In the genomic region with DNA sequence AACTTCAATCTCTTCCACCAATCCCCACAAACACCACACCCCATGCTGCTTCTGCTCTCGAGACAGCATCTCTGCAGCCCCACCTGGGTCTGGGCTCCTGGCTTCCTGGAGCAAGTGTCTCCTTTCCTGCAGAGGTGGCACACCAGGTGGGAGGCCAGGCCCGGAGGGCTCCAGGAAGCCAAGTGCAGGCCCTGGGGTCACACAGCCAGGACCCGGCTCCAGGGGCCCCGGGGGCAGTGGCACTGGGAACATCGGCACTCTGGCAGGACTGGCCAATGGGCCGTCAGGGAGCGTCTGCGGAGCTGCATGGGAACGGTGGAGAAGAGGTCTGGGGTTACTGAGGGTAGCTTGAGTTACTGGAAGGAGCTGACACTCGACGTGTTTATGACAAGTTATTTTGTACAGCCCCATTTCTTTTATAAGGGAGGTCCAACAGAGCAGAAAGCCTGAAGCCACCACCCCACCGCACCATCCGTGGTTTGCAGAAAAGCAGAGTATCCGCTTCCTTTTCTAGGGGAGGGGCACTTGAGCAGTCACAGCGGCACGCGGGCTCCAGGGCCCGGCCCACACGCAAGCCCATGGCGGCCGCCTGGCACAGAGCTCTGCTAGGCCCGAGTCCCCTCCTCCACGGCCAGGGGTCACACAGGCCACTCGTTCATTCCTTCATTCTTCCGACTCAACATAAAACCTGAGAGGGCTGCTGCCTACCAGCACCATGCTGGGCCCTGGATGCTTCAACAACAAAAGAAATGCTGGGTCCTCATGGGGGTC, we compare ENCODE assay signal across 19 cellular contexts. TPM values are rescaled to one million over a fixed set of nuclear protein-coding genes. Genes with fewer than 3 reads are reported as not detected.
DNase-seq lines count a peak whose midpoint lies in the region; ATAC-seq and TF ChIP-seq lines count a peak whose summit lies in the region.
"Had no signal": no experiment of that assay in that cellular context is flagged by ENCODE, and none has a peak within 500 bp of the region (broad histone marks: within the 10 kb centered on the region; RNA-seq: fewer than 3 reads in every experiment).

No MANE protein-coding gene starts in this region.

- no peak overlapping the region for H3K27ac ChIP-seq in RWPE2 (ENCODE audit: poor library complexity, severe bottlenecking)
- H3K27ac ChIP-seq: 22Rv1 had no signal

- H3K36me3 ChIP-seq in RWPE2 (ENCODE audit: low read depth), result peaks cover 92% of the 10 kb centered on the region

- no peaks in the 10 kb centered on the region for H3K9me3 Mint-ChIP-seq in activated naive CD4-positive, alpha-beta T cell treated with anti-CD3 and anti-CD28 coated beads, Interleukin-2, amount 50 U/mL, for 72 hours
- no peaks in the 10 kb centered on the region for H3K9me3 Mint-ChIP-seq in activated naive CD4-positive, alpha-beta T cell treated with anti-CD3 and anti-CD28 coated beads for 36 hours
- no peaks in the 10 kb centered on the region for H3K9me3 Mint-ChIP-seq in endothelial cell (ENCODE audit: unreplicated experiment)
- no peaks in the 10 kb centered on the region for H3K9me3 Mint-ChIP-seq in nephron progenitor cell
- H3K9me3 Mint-ChIP-seq in activated CD4-positive, alpha-beta memory T cell treated with anti-CD3 and anti-CD28 coated beads for 36 hours, result no peaks in the 10 kb centered on the region
- H3K9me3 Mint-ChIP-seq: CD8-positive, alpha-beta T cell had no signal

- H3K9me3 ChIP-seq in RWPE2 (ENCODE audit: severe bottlenecking), result no peaks in the 10 kb centered on the region

- no peaks in the 10 kb centered on the region for H3K4me1 Mint-ChIP-seq in activated naive CD4-positive, alpha-beta T cell treated with anti-CD3 and anti-CD28 coated beads for 36 hours (ENCODE audit: low read depth)
- no peaks in the 10 kb centered on the region for H3K4me1 Mint-ChIP-seq in endothelial cell (ENCODE audit: unreplicated experiment)
- H3K4me1 Mint-ChIP-seq in nephron progenitor cell, result no peaks in the 10 kb centered on the region
- no peaks in the 10 kb centered on the region for H3K4me1 Mint-ChIP-seq in activated CD4-positive, alpha-beta memory T cell treated with anti-CD3 and anti-CD28 coated beads for 36 hours (ENCODE audit: low read depth)
- H3K4me1 Mint-ChIP-seq: GM23338 had no signal

- DNase-seq in activated naive CD4-positive, alpha-beta T cell treated with anti-CD3 and anti-CD28 coated beads, Interleukin-2, amount 50 U/mL, for 72 hours (ENCODE audit: low spot score in 2 of 2), result no peak
- DNase-seq in activated naive CD4-positive, alpha-beta T cell treated with anti-CD3 and anti-CD28 coated beads for 36 hours, result no peak
- DNase-seq in RWPE2 (ENCODE audit: low spot score), result peak; percentile 60
- no peak for DNase-seq in endothelial cell (ENCODE audit: low spot score)
- DNase-seq in nephron progenitor cell, result no peak
- DNase-seq in HCEC 1CT, result no peak
- DNase-seq in activated CD4-positive, alpha-beta memory T cell treated with anti-CD3 and anti-CD28 coated beads for 36 hours, result no peak
- DNase-seq: ACHN, C1 segment of cervical spinal cord, Kasumi-1, NCI-H1417, NCI-H187, NCI-H446 treated with DMSO at 0.1 percent for 48 hours, NCI-H526 treated with DMSO at 0.1 percent for 48 hours, SHP77 had no signal

- no peaks in the 10 kb centered on the region for H3K27me3 Mint-ChIP-seq in activated naive CD4-positive, alpha-beta T cell treated with anti-CD3 and anti-CD28 coated beads for 36 hours (ENCODE audit: low read depth)
- H3K27me3 Mint-ChIP-seq in endothelial cell (ENCODE audit: unreplicated experiment), result peaks cover 18% of the 10 kb centered on the region
- H3K27me3 Mint-ChIP-seq in nephron progenitor cell (ENCODE audit: low read depth, poor library complexity), result no peaks in the 10 kb centered on the region
- no peaks in the 10 kb centered on the region for H3K27me3 Mint-ChIP-seq in activated CD4-positive, alpha-beta memory T cell treated with anti-CD3 and anti-CD28 coated beads for 36 hours

- CTCF ChIA-PET in activated naive CD4-positive, alpha-beta T cell treated with anti-CD3 and anti-CD28 coated beads for 36 hours (lab: Charles Lee), result no interaction called here
- CTCF ChIA-PET in activated CD4-positive, alpha-beta memory T cell treated with anti-CD3 and anti-CD28 coated beads for 36 hours (lab: Charles Lee), result interaction anchor here (1.2 kb wide), 1 partner anchor 34 kb away, joined by 3 read pairs; no protein-coding TSS in a partner anchor

- H3K27me3 ChIP-seq in RWPE2 (ENCODE audit: insufficient read depth, poor library complexity, severe bottlenecking), result no peaks in the 10 kb centered on the region

- peak in 1 of 2 donors; percentile 12 for ATAC-seq in activated naive CD4-positive, alpha-beta T cell treated with anti-CD3 and anti-CD28 coated beads, Interleukin-2, amount 50 U/mL, for 72 hours
- no peak for ATAC-seq in RWPE2 (ENCODE audit: low read depth)
- no peak for ATAC-seq in GM19351 (IDR thresholded peaks at IDR 0.05; ENCODE audit: unreplicated experiment)
- ATAC-seq: CD8-positive, alpha-beta T cell; GM23338 had no signal

- H3K27ac Mint-ChIP-seq in activated naive CD4-positive, alpha-beta T cell treated with anti-CD3 and anti-CD28 coated beads, Interleukin-2, amount 50 U/mL, for 72 hours, result peak overlapping the region; percentile 46 to 90
- no peak overlapping the region for H3K27ac Mint-ChIP-seq in activated naive CD4-positive, alpha-beta T cell treated with anti-CD3 and anti-CD28 coated beads for 36 hours
- no peak overlapping the region for H3K27ac Mint-ChIP-seq in endothelial cell (ENCODE audit: unreplicated experiment)
- peak overlapping the region; percentile 84 for H3K27ac Mint-ChIP-seq in nephron progenitor cell
- no peak overlapping the region for H3K27ac Mint-ChIP-seq in activated CD4-positive, alpha-beta memory T cell treated with anti-CD3 and anti-CD28 coated beads for 36 hours
- H3K27ac Mint-ChIP-seq: CD8-positive, alpha-beta T cell; GM23338 had no signal

- TF ChIP-seq CTCF in RWPE2 (IDR thresholded peaks at IDR 0.05; ENCODE audit: poor library complexity, severe bottlenecking), result no peak
- no peak for TF ChIP-seq CTCF in endothelial cell (IDR thresholded peaks at IDR 0.05; ENCODE audit: unreplicated experiment)
- no peak for TF ChIP-seq CTCF in nephron progenitor cell (IDR thresholded peaks at IDR 0.05)

- H3K4me1 ChIP-seq in RWPE2 (ENCODE audit: insufficient read depth, poor library complexity, severe bottlenecking), result no peaks in the 10 kb centered on the region

- H3K36me3 Mint-ChIP-seq in activated naive CD4-positive, alpha-beta T cell treated with anti-CD3 and anti-CD28 coated beads, Interleukin-2, amount 50 U/mL, for 72 hours, result peaks cover 13 to 21% of the 10 kb centered on the region in 2 donors
- H3K36me3 Mint-ChIP-seq in activated naive CD4-positive, alpha-beta T cell treated with anti-CD3 and anti-CD28 coated beads for 36 hours (ENCODE audit: low read depth), result peaks cover 42% of the 10 kb centered on the region
- H3K36me3 Mint-ChIP-seq in endothelial cell (ENCODE audit: low read depth, unreplicated experiment) (peaks cover 64% of the 10 kb centered on the region), nephron progenitor cell (ENCODE audit: low read depth) (peaks cover 71% of the 10 kb centered on the region)
- peaks cover 54% of the 10 kb centered on the region for H3K36me3 Mint-ChIP-seq in activated CD4-positive, alpha-beta memory T cell treated with anti-CD3 and anti-CD28 coated beads for 36 hours

- no peak overlapping the region for H3K4me3 Mint-ChIP-seq in activated naive CD4-positive, alpha-beta T cell treated with anti-CD3 and anti-CD28 coated beads for 36 hours
- H3K4me3 Mint-ChIP-seq in endothelial cell (ENCODE audit: unreplicated experiment) (peak overlapping the region; percentile 74), nephron progenitor cell (no peak overlapping the region)
- no peak overlapping the region for H3K4me3 Mint-ChIP-seq in activated CD4-positive, alpha-beta memory T cell treated with anti-CD3 and anti-CD28 coated beads for 36 hours
- H3K4me3 Mint-ChIP-seq: CD8-positive, alpha-beta T cell; GM23338 had no signal

- intact Hi-C loops in activated naive CD4-positive, alpha-beta T cell treated with anti-CD3 and anti-CD28 coated beads for 36 hours (cut with micrococcal nuclease), result no loop called here
- intact Hi-C loops in activated CD4-positive, alpha-beta memory T cell treated with anti-CD3 and anti-CD28 coated beads for 36 hours (cut with micrococcal nuclease), result no loop called here

- POLR2A ChIA-PET in activated CD4-positive, alpha-beta memory T cell treated with anti-CD3 and anti-CD28 coated beads for 36 hours (lab: Charles Lee), result interaction anchor here (0.7 kb wide), 1 partner anchor 41 kb away, joined by 3 read pairs; no protein-coding TSS in a partner anchor

- no peak overlapping the region for H3K4me3 ChIP-seq in RWPE2 (ENCODE audit: severe bottlenecking)
- H3K4me3 ChIP-seq: GM23338 had no signal

RNA-seq across cellular contexts. Expression of gene INPP5E, which starts 14.6 kb away (rescaled TPM):
- 10 to 100 TPM; 14.4 to 16.0 TPM for total RNA-seq in activated naive CD4-positive, alpha-beta T cell treated with anti-CD3 and anti-CD28 coated beads, Interleukin-2, amount 50 U/mL, for 72 hours
- 10 to 100 TPM; 13.9 to 14.8 TPM for total RNA-seq in activated naive CD4-positive, alpha-beta T cell treated with anti-CD3 and anti-CD28 coated beads for 36 hours
- 23.6 TPM for total RNA-seq in endothelial cell (ENCODE audit: unreplicated experiment)
- total RNA-seq in activated CD4-positive, alpha-beta memory T cell treated with anti-CD3 and anti-CD28 coated beads for 36 hours, result 10 to 100 TPM; 18.8 to 21.3 TPM

RNA-seq across cellular contexts. Expression of gene SEC16A, which starts 28.6 kb away (rescaled TPM):
- 10 to 100 TPM; 56.6 to 79.5 TPM for total RNA-seq in activated naive CD4-positive, alpha-beta T cell treated with anti-CD3 and anti-CD28 coated beads, Interleukin-2, amount 50 U/mL, for 72 hours
- total RNA-seq in activated naive CD4-positive, alpha-beta T cell treated with anti-CD3 and anti-CD28 coated beads for 36 hours, result 10 to 100 TPM; 44.1 to 47.3 TPM
- 79.5 TPM for total RNA-seq in endothelial cell (ENCODE audit: unreplicated experiment)
- total RNA-seq in activated CD4-positive, alpha-beta memory T cell treated with anti-CD3 and anti-CD28 coated beads for 36 hours, result 10 to 100 TPM; 54.1 to 57.0 TPM

RNA-seq across cellular contexts. Expression of gene PMPCA, which starts 43.8 kb away (rescaled TPM):
- 100 to 1,000 TPM in 1 of 2 donors, 10 to 100 TPM in 1; 94.1 to 110 TPM for total RNA-seq in activated naive CD4-positive, alpha-beta T cell treated with anti-CD3 and anti-CD28 coated beads, Interleukin-2, amount 50 U/mL, for 72 hours
- 10 to 100 TPM; 69.2 to 73.7 TPM for total RNA-seq in activated naive CD4-positive, alpha-beta T cell treated with anti-CD3 and anti-CD28 coated beads for 36 hours
- 61.3 TPM for total RNA-seq in endothelial cell (ENCODE audit: unreplicated experiment)
- 100 to 1,000 TPM; 108 to 112 TPM for total RNA-seq in activated CD4-positive, alpha-beta memory T cell treated with anti-CD3 and anti-CD28 coated beads for 36 hours

RNA-seq across cellular contexts. Expression of gene ENTR1, which starts 43.8 kb away (rescaled TPM):
- total RNA-seq in activated naive CD4-positive, alpha-beta T cell treated with anti-CD3 and anti-CD28 coated beads, Interleukin-2, amount 50 U/mL, for 72 hours, result 10 to 100 TPM; 52.2 to 75.4 TPM
- total RNA-seq in activated naive CD4-positive, alpha-beta T cell treated with anti-CD3 and anti-CD28 coated beads for 36 hours, result 10 to 100 TPM; 85.7 to 91.6 TPM
- total RNA-seq in endothelial cell (ENCODE audit: unreplicated experiment), result 45.0 TPM
- 10 to 100 TPM; 66.9 to 74.9 TPM for total RNA-seq in activated CD4-positive, alpha-beta memory T cell treated with anti-CD3 and anti-CD28 coated beads for 36 hours

RNA-seq across cellular contexts. Expression of gene SNAPC4, which starts 54.2 kb away (rescaled TPM):
- 10 to 100 TPM; 12.5 to 16.7 TPM for total RNA-seq in activated naive CD4-positive, alpha-beta T cell treated with anti-CD3 and anti-CD28 coated beads, Interleukin-2, amount 50 U/mL, for 72 hours
- 10 to 100 TPM; 12.3 to 14.1 TPM for total RNA-seq in activated naive CD4-positive, alpha-beta T cell treated with anti-CD3 and anti-CD28 coated beads for 36 hours
- 13.5 TPM for total RNA-seq in endothelial cell (ENCODE audit: unreplicated experiment)
- total RNA-seq in activated CD4-positive, alpha-beta memory T cell treated with anti-CD3 and anti-CD28 coated beads for 36 hours, result 10 to 100 TPM; 13.9 to 14.3 TPM

Comparison
In these comparisons a context has a peak if more than half of its experiments do, and no peak if none do; other contexts are left out.
1. H3K27ac Mint-ChIP-seq: peak in activated naive CD4-positive, alpha-beta T cell treated with anti-CD3 and anti-CD28 coated beads, Interleukin-2, amount 50 U/mL, for 72 hours (2 of 2) and nephron progenitor cell (single experiment); none in activated naive CD4-positive, alpha-beta T cell treated with anti-CD3 and anti-CD28 coated beads for 36 hours (single experiment), endothelial cell (single experiment) and activated CD4-positive, alpha-beta memory T cell treated with anti-CD3 and anti-CD28 coated beads for 36 hours (single experiment).